Comparison of ENCODE assay signal across 31 cellular contexts in the genomic region with DNA sequence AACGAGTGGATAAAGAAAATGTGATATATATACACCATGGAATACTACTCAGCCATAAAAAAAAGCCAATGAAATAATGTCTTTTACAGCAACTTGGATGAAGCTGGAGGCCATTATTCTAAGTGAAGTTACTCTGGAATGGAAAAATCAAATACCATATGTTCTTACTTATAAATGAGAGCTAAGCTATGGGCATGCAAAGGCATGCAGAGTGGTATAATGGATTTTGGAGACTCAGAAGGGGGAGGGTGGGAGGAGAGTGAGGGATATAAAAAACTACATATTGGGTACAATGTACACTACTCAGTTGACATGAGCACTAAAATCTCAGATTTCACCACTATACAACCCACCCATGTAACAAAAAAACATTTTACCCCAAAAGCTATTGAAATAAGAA. TPM values are rescaled to one million over a fixed set of nuclear protein-coding genes. Genes with fewer than 3 reads are reported as not detected.
DNase-seq lines count a peak whose midpoint lies in the region; FAIRE-seq and TF ChIP-seq lines count a peak whose summit lies in the region.
"Had no signal": no experiment of that assay in that cellular context is flagged by ENCODE, and none has a peak within 500 bp of the region (broad histone marks: within the 10 kb centered on the region; RNA-seq: fewer than 3 reads in every experiment).

No MANE protein-coding gene starts in this region.

- TF ChIP-seq CTCF in MCF 10A (IDR thresholded peaks at IDR 0.05; ENCODE audit: unreplicated experiment) (no peak), breast epithelium (IDR thresholded peaks at IDR 0.05) (no peak), keratinocyte (optimal IDR thresholded peaks at IDR 0.05 in 1 of 3, IDR thresholded peaks at IDR 0.05 in 1 of 3, conservative IDR thresholded peaks at IDR 0.05 in 1 of 3; ENCODE audit: extremely low read depth in 1 of 3, insufficient read depth in 2 of 3, low read length in 3 of 3) (no peak), vagina (IDR thresholded peaks at IDR 0.05) (no peak), tibial nerve (IDR thresholded peaks at IDR 0.05) (no peak), osteocyte (IDR thresholded peaks at IDR 0.05) (no peak)

- H3K4me1 Mint-ChIP-seq in MCF 10A (ENCODE audit: insufficient read depth, unreplicated experiment) = peaks cover 39% of the 10 kb centered on the region
- H3K4me1 Mint-ChIP-seq in osteocyte (ENCODE audit: unreplicated experiment) = no peaks in the 10 kb centered on the region
- H3K4me1 Mint-ChIP-seq: central memory CD8-positive, alpha-beta T cell had no signal

- H3K36me3 ChIP-seq in breast epithelium = no peaks in the 10 kb centered on the region
- no peaks in the 10 kb centered on the region for H3K36me3 ChIP-seq in SJCRH30
- no peaks in the 10 kb centered on the region for H3K36me3 ChIP-seq in keratinocyte (ENCODE audit: control insufficient read depth in 2 of 2, extremely low read depth in 1 of 2, insufficient read depth in 2 of 2, low read length in 2 of 2)
- H3K36me3 ChIP-seq in vagina = no peaks in the 10 kb centered on the region
- H3K36me3 ChIP-seq in tibial nerve = no peaks in the 10 kb centered on the region
- H3K36me3 ChIP-seq: esophagus muscularis mucosa, neural progenitor cell had no signal

- H3K27ac Mint-ChIP-seq in MCF 10A (ENCODE audit: low read depth, unreplicated experiment) (peak overlapping the region; percentile 73), osteocyte (ENCODE audit: unreplicated experiment) (no peak overlapping the region)
- H3K27ac Mint-ChIP-seq: activated CD4-positive, alpha-beta memory T cell treated with anti-CD3 and anti-CD28 coated beads for 36 hours; endodermal cell; neural progenitor cell had no signal

- H3K36me3 Mint-ChIP-seq in MCF 10A (ENCODE audit: insufficient read depth, unreplicated experiment) = peaks cover 7% of the 10 kb centered on the region
- no peaks in the 10 kb centered on the region for H3K36me3 Mint-ChIP-seq in osteocyte (ENCODE audit: unreplicated experiment)
- H3K36me3 Mint-ChIP-seq: activated CD4-positive, alpha-beta memory T cell treated with anti-CD3 and anti-CD28 coated beads for 36 hours; CD14-positive monocyte; neural progenitor cell had no signal

- WGBS in tibial nerve, 2 donors = 90% methylated on average over 1 of the region's 1 CpG

- H3K4me1 ChIP-seq in breast epithelium = no peaks in the 10 kb centered on the region
- H3K4me1 ChIP-seq in SJCRH30 = peaks cover 30% of the 10 kb centered on the region
- H3K4me1 ChIP-seq in keratinocyte (ENCODE audit: control insufficient read depth, extremely low read depth, insufficient read depth, low read length) = peaks cover 46% of the 10 kb centered on the region
- H3K4me1 ChIP-seq in vagina = peaks cover 25% of the 10 kb centered on the region
- H3K4me1 ChIP-seq in tibial nerve = no peaks in the 10 kb centered on the region
- H3K4me1 ChIP-seq: esophagus muscularis mucosa had no signal

- CTCF ChIA-PET in MCF 10A (lab: Yijun Ruan, JAX) = interaction anchor here (0.6 to 3.3 kb wide), 5 partner anchors 17 to 61 kb away, joined by 3 to 26 read pairs (median 8); a partner anchor contains a TSS

- H3K9me3 ChIP-seq in breast epithelium (no peaks in the 10 kb centered on the region), SJCRH30 (replicated peaks) (no peaks in the 10 kb centered on the region), keratinocyte (ENCODE audit: control insufficient read depth, low read depth, low read length) (no peaks in the 10 kb centered on the region), vagina (no peaks in the 10 kb centered on the region), tibial nerve (no peaks in the 10 kb centered on the region)
- H3K9me3 ChIP-seq: esophagus muscularis mucosa had no signal

- no peaks in the 10 kb centered on the region for H3K9me3 Mint-ChIP-seq in MCF 10A (ENCODE audit: unreplicated experiment)
- H3K9me3 Mint-ChIP-seq in osteocyte (ENCODE audit: unreplicated experiment) = no peaks in the 10 kb centered on the region
- H3K9me3 Mint-ChIP-seq: activated CD4-positive, alpha-beta memory T cell treated with anti-CD3 and anti-CD28 coated beads for 36 hours; central memory CD8-positive, alpha-beta T cell; dendritic cell treated with granulocyte-macrophage colony-stimulating factor and Interleukin-4, amounts not matched to agents 40 ng/mL and 50 ng/mL, for 4 days; endodermal cell; neural progenitor cell had no signal

- peak overlapping the region; percentile 29 for H3K4me2 ChIP-seq in keratinocyte (ENCODE audit: control insufficient read depth, extremely low read depth, insufficient read depth, low read depth, low read length)
- H3K4me2 ChIP-seq: neural progenitor cell, PC-9 had no signal

- dilution Hi-C loops in keratinocyte (cut with MboI; ENCODE audit: extremely low pct_ligation_motif_present, low sequenced_read_pairs) = no loop called here

- H4K20me1 ChIP-seq in keratinocyte (ENCODE audit: control insufficient read depth, extremely low read depth, insufficient read depth, low read length) = no peaks in the 10 kb centered on the region

- H3K4me3 Mint-ChIP-seq in MCF 10A (ENCODE audit: unreplicated experiment) = no peak overlapping the region
- H3K4me3 Mint-ChIP-seq in osteocyte (ENCODE audit: unreplicated experiment) = no peak overlapping the region
- H3K4me3 Mint-ChIP-seq: activated CD4-positive, alpha-beta memory T cell treated with anti-CD3 and anti-CD28 coated beads for 36 hours; central memory CD8-positive, alpha-beta T cell; dendritic cell treated with granulocyte-macrophage colony-stimulating factor and Interleukin-4, amounts not matched to agents 40 ng/mL and 50 ng/mL, for 4 days; endodermal cell; neural progenitor cell had no signal

- H3K9me1 ChIP-seq in keratinocyte (ENCODE audit: control insufficient read depth, extremely low read depth, insufficient read depth, low read length) = no peaks in the 10 kb centered on the region

- H3K27me3 ChIP-seq in breast epithelium = no peaks in the 10 kb centered on the region
- no peaks in the 10 kb centered on the region for H3K27me3 ChIP-seq in SJCRH30
- no peaks in the 10 kb centered on the region for H3K27me3 ChIP-seq in keratinocyte (ENCODE audit: control insufficient read depth, extremely low read depth, insufficient read depth, low read length)
- H3K27me3 ChIP-seq in vagina = no peaks in the 10 kb centered on the region
- H3K27me3 ChIP-seq in tibial nerve = no peaks in the 10 kb centered on the region
- H3K27me3 ChIP-seq: esophagus muscularis mucosa, neural progenitor cell had no signal

- H3K27me3 Mint-ChIP-seq in MCF 10A (ENCODE audit: insufficient read depth, unreplicated experiment) (no peaks in the 10 kb centered on the region), osteocyte (ENCODE audit: unreplicated experiment) (peaks cover 13% of the 10 kb centered on the region)

- intact Hi-C loops in MCF 10A (cut with micrococcal nuclease) = no loop called here
- intact Hi-C loops in breast epithelium (cut with DNase I; ENCODE audit: low total_unique reads) = no loop called here
- intact Hi-C loops in vagina (cut with DNase I) = no loop called here

- no peak for TF ChIP-seq EP300 in tibial nerve (IDR thresholded peaks at IDR 0.05)

- DNase-seq in MCF 10A (ENCODE audit: unreplicated experiment) = peak; percentile 42
- DNase-seq in breast epithelium (ENCODE audit: low spot score in 2 of 2) = no peak
- DNase-seq in SJCRH30 = no peak
- no peak for DNase-seq in keratinocyte (ENCODE audit: low read depth, low spot score)
- DNase-seq in vagina (ENCODE audit: extremely low spot score in 2 of 2) = no peak
- no peak for DNase-seq in activated CD8-positive, alpha-beta memory T cell treated with anti-CD3 and anti-CD28 coated beads, Interleukin-2, amount 50 U/mL, for 4 hours
- DNase-seq in tibial nerve (ENCODE audit: low spot score in 2 of 2) = no peak
- DNase-seq in osteocyte (ENCODE audit: extremely low spot score, unreplicated experiment) = no peak
- DNase-seq: activated CD4-positive, alpha-beta memory T cell treated with anti-CD3 and anti-CD28 coated beads for 36 hours; activated CD4-positive, alpha-beta T cell treated with anti-CD3 and anti-CD28 coated beads for 1 hour; activated naive CD4-positive, alpha-beta T cell; DMS79 treated with DMSO at 0.1 percent for 48 hours; GOT3; NCI-H1092 treated with DMSO at 0.1 percent for 48 hours; NCI-H187 treated with DMSO at 0.1 percent for 48 hours; NCI-H524 treated with DMSO at 0.1 percent for 48 hours; PC-9; Right ventricle myocardium superior; stimulated activated CD4-positive, alpha-beta T cell treated with anti-CD3 and anti-CD28 coated beads, Interleukin-2, amount 100 ng/mL, for 48 hours; trophoblast cell had no signal

- H2AFZ ChIP-seq in keratinocyte (ENCODE audit: control insufficient read depth, low read length) = no peak overlapping the region
- H2AFZ ChIP-seq: PC-9 had no signal

- no peak overlapping the region for H3K27ac ChIP-seq in breast epithelium
- H3K27ac ChIP-seq in SJCRH30 = peak overlapping the region; percentile 84
- H3K27ac ChIP-seq in keratinocyte (ENCODE audit: control insufficient read depth, insufficient read depth, low read length) = peak overlapping the region; percentile 96
- H3K27ac ChIP-seq in vagina = peak overlapping the region; percentile 72
- H3K27ac ChIP-seq in tibial nerve = no peak overlapping the region
- H3K27ac ChIP-seq: 22Rv1, esophagus muscularis mucosa, PC-9 had no signal

- no peak overlapping the region for H3K4me3 ChIP-seq in breast epithelium
- H3K4me3 ChIP-seq in SJCRH30 = no peak overlapping the region
- H3K4me3 ChIP-seq in keratinocyte (ENCODE audit: control insufficient read depth in 2 of 3, extremely low read depth in 1 of 3, insufficient read depth in 2 of 3, low read depth in 1 of 3, low read length in 3 of 3) = peak overlapping the region in 1 of 3 experiments; percentile 5
- H3K4me3 ChIP-seq in vagina = no peak overlapping the region
- H3K4me3 ChIP-seq in tibial nerve = no peak overlapping the region
- H3K4me3 ChIP-seq: esophagus muscularis mucosa, neural progenitor cell, PC-9 had no signal

- H3K79me2 ChIP-seq in keratinocyte (ENCODE audit: control insufficient read depth, insufficient read depth, low read length) = no peaks in the 10 kb centered on the region

- FAIRE-seq in keratinocyte (lab: Jason Lieb, UNC) = no peak
- FAIRE-seq: frontal cortex had no signal

- BruUV-seq in MCF 10A (replicated peaks; lab: Mats Ljungman, UMichigan) = no TSS peak

- no peak overlapping the region for H3K9ac ChIP-seq in keratinocyte (ENCODE audit: control insufficient read depth, extremely low read depth, insufficient read depth, low read length)
- H3K9ac ChIP-seq: neural progenitor cell had no signal

- TF ChIP-seq POLR2A in breast epithelium (IDR thresholded peaks at IDR 0.05) (no peak), vagina (IDR thresholded peaks at IDR 0.05) (no peak), tibial nerve (IDR thresholded peaks at IDR 0.05) (no peak)

- POLR2A ChIA-PET in MCF 10A (lab: Yijun Ruan, JAX) = interaction anchor here (1.3 to 6.9 kb wide), 5 partner anchors 16 to 59 kb away, joined by 3 to 136 read pairs (median 11); a partner anchor contains a TSS

RNA-seq across cellular contexts. Expression of a gene that starts 1.7 kb away (rescaled TPM):
- not detected in 2 replicates for total RNA-seq in MCF 10A (2022)
- total RNA-seq in breast epithelium = not detected
- not detected in 2 replicates for total RNA-seq in SJCRH30 (2014; rRNA removed; shearing (Covaris generic))
- 0.22 TPM in 1 of 3 replicates, not detected in the others for polyA plus RNA-seq in keratinocyte
- polyA plus RNA-seq in keratinocyte (2011; ENCODE audit: low read depth) = not detected
- not detected in 2 replicates for polyA plus RNA-seq in keratinocyte (2011; cell fraction: cytosol; rRNA removed)
- not detected in 2 replicates for polyA plus RNA-seq in keratinocyte (2011; cell fraction: nucleus; rRNA removed)
- not detected in 2 replicates for polyA plus RNA-seq in keratinocyte (2012; ENCODE audit: low replicate concordance)
- not detected in 3 replicates for polyA minus RNA-seq in keratinocyte
- not detected for polyA minus RNA-seq in keratinocyte (2011; cell fraction: cytosol; rRNA and poly(A)+ RNA removed)
- not detected in 2 replicates for polyA minus RNA-seq in keratinocyte (2011; cell fraction: nucleus; rRNA and poly(A)+ RNA removed)
- not detected for total RNA-seq in vagina
- not detected for total RNA-seq in tibial nerve
- not detected in 2 replicates for total RNA-seq in osteocyte
- total RNA-seq: activated CD4-positive, alpha-beta memory T cell treated with anti-CD3 and anti-CD28 coated beads for 36 hours; endodermal cell; esophagus muscularis mucosa; frontal cortex; HT1080; PC-9; Right ventricle myocardium superior; T-helper 2 cell treated with Interferon-gamma antibody and Interleukin-4, amounts not matched to agents 100 ng/mL and 5 ng/mL, for 36 hours had no signal
- polyA plus RNA-seq: adipose tissue, CD14-positive monocyte had no signal

Comparison
In these comparisons a context has a peak if more than half of its experiments do, and no peak if none do; other contexts are left out.
1. H3K27ac ChIP-seq: peak in SJCRH30 (single experiment), keratinocyte (single experiment) and vagina (single experiment); none in breast epithelium (0 of 2) and tibial nerve (0 of 4).